ENCODE assay signal across 1 cellular context in genomic region chr12:25005376-25005775, GRCh38.
TF ChIP-seq lines count a peak whose summit lies in the region.

No MANE protein-coding gene starts in this region.

TF ChIP-seq in GM12878, 131 proteins besides CTCF, POLR2A, EP300 and RAD21 (continued from another document and continues in another):
- TF ChIP-seq ZBTB33 (IDR thresholded peaks at IDR 0.05) (no peak), GABPA (IDR thresholded peaks at IDR 0.05; ENCODE audit: low read depth) (no peak), BHLHE40 (IDR thresholded peaks at IDR 0.05; ENCODE audit: borderline replicate concordance in 1 of 2, low read depth in 2 of 2, low read length in 1 of 2) (peak; percentile 44 to 47; a peak in 3 of 4 replicates), POU2F2 (IDR thresholded peaks at IDR 0.05; ENCODE audit: borderline replicate concordance, low read depth, low read length) (peak; percentile 54; the same call in 1 of the 3 replicates), MYC (IDR thresholded peaks at IDR 0.05; ENCODE audit: insufficient read depth, insufficient read length, insufficient replicate concordance, low read length, severe bottlenecking) (no peak), ZNF622 (IDR thresholded peaks at IDR 0.05) (no peak), KDM1A (IDR thresholded peaks at IDR 0.05; ENCODE audit: borderline replicate concordance) (no peak), E2F4 (IDR thresholded peaks at IDR 0.05; ENCODE audit: low read depth, low read length) (no peak), MYB (IDR thresholded peaks at IDR 0.05; ENCODE audit: borderline replicate concordance, low read depth, low read length) (peak; percentile 54; the same call in 1 of the 2 replicates), SMAD5 (IDR thresholded peaks at IDR 0.05; ENCODE audit: low read depth) (no peak), STAT3 (IDR thresholded peaks at IDR 0.05; ENCODE audit: low read depth, low read length) (no peak), SPI1 (IDR thresholded peaks at IDR 0.05; ENCODE audit: borderline replicate concordance, insufficient read depth, low read depth, low read length) (peak; percentile 50; the same call in 1 of the 2 replicates), PAX5 (IDR thresholded peaks at IDR 0.05; ENCODE audit: borderline replicate concordance, low read depth, low read length) (no peak), NR2F1 (conservative IDR thresholded peaks at IDR 0.05) (no peak; the same call in 1 of the 2 replicates), KLF5 (IDR thresholded peaks at IDR 0.05; ENCODE audit: partially characterized antibody) (no peak), GATAD2B (conservative IDR thresholded peaks at IDR 0.05; ENCODE audit: low read depth) (no peak), BMI1 (IDR thresholded peaks at IDR 0.05; ENCODE audit: borderline replicate concordance) (0 out of 2 replicates have a peak, but pooled peaks have one; percentile 51), RCOR1 (conservative IDR thresholded peaks at IDR 0.05; ENCODE audit: low read depth, low read length) (no peak), BACH1 (IDR thresholded peaks at IDR 0.05; ENCODE audit: borderline replicate concordance) (no peak), PML (IDR thresholded peaks at IDR 0.05; ENCODE audit: low read length) (no peak), ZNF274 (IDR thresholded peaks at IDR 0.05; ENCODE audit: insufficient read depth, insufficient read length) (no peak), CBX3 (IDR thresholded peaks at IDR 0.05; ENCODE audit: borderline replicate concordance, low read depth) (no peak), SIN3A (IDR thresholded peaks at IDR 0.05; ENCODE audit: low read depth, low read length) (no peak), CREB1 (IDR thresholded peaks at IDR 0.05; ENCODE audit: low read depth) (peak; percentile 61; the same call in 1 of the 2 replicates), POLR2AphosphoS2 (IDR thresholded peaks at IDR 0.05; ENCODE audit: low read depth, low read length) (no peak), ZNF592 (IDR thresholded peaks at IDR 0.05) (no peak), PAX8 (IDR thresholded peaks at IDR 0.05) (no peak), WRNIP1 (IDR thresholded peaks at IDR 0.05; ENCODE audit: borderline replicate concordance, low read depth, low read length) (no peak), ZBTB40 (IDR thresholded peaks at IDR 0.05; ENCODE audit: borderline replicate concordance) (no peak), ZBTB11 (CRISPR knock-in tag; IDR thresholded peaks at IDR 0.05) (no peak), IRF4 (IDR thresholded peaks at IDR 0.05; ENCODE audit: low read depth, low read length) (no peak), JUNB (IDR thresholded peaks at IDR 0.05) (peak; percentile 24), NFIC (IDR thresholded peaks at IDR 0.05; ENCODE audit: low read depth, low read length) (peak; percentile 90), BCL3 (IDR thresholded peaks at IDR 0.05; ENCODE audit: borderline replicate concordance, insufficient read depth, low read depth, low read length, poor library complexity, severe bottlenecking) (peak; percentile 12), TCF7 (IDR thresholded peaks at IDR 0.05; ENCODE audit: borderline replicate concordance) (no peak), MEF2B (IDR thresholded peaks at IDR 0.05; ENCODE audit: partially characterized antibody, poor library complexity, severe bottlenecking) (peak; percentile 73), HDAC6 (IDR thresholded peaks at IDR 0.05; ENCODE audit: unreplicated experiment) (no peak), EGR1 (IDR thresholded peaks at IDR 0.05; ENCODE audit: borderline replicate concordance in 1 of 2, low read depth in 2 of 2, low read length in 2 of 2) (no peak), CEBPB (IDR thresholded peaks at IDR 0.05; ENCODE audit: borderline replicate concordance in 1 of 2, low read depth in 2 of 2, low read length in 2 of 2) (no peak), CHD1 (IDR thresholded peaks at IDR 0.05; ENCODE audit: low read depth, low read length) (no peak), ZNF217 (IDR thresholded peaks at IDR 0.05) (no peak)
- TF ChIP-seq, protein P1, sequence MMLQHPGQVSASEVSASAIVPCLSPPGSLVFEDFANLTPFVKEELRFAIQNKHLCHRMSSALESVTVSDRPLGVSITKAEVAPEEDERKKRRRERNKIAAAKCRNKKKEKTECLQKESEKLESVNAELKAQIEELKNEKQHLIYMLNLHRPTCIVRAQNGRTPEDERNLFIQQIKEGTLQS (IDR thresholded peaks at IDR 0.05; ENCODE audit: borderline replicate concordance, extremely low read depth, low read depth, low read length), result no peak
- TF ChIP-seq, protein P2, sequence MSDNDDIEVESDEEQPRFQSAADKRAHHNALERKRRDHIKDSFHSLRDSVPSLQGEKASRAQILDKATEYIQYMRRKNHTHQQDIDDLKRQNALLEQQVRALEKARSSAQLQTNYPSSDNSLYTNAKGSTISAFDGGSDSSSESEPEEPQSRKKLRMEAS (IDR thresholded peaks at IDR 0.05; ENCODE audit: low read depth, low read length), result no peak
- TF ChIP-seq, protein P3, sequence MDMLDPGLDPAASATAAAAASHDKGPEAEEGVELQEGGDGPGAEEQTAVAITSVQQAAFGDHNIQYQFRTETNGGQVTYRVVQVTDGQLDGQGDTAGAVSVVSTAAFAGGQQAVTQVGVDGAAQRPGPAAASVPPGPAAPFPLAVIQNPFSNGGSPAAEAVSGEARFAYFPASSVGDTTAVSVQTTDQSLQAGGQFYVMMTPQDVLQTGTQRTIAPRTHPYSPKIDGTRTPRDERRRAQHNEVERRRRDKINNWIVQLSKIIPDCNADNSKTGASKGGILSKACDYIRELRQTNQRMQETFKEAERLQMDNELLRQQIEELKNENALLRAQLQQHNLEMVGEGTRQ (IDR thresholded peaks at IDR 0.05; ENCODE audit: borderline replicate concordance, low read depth, low read length), result no peak
- TF ChIP-seq, protein P4, sequence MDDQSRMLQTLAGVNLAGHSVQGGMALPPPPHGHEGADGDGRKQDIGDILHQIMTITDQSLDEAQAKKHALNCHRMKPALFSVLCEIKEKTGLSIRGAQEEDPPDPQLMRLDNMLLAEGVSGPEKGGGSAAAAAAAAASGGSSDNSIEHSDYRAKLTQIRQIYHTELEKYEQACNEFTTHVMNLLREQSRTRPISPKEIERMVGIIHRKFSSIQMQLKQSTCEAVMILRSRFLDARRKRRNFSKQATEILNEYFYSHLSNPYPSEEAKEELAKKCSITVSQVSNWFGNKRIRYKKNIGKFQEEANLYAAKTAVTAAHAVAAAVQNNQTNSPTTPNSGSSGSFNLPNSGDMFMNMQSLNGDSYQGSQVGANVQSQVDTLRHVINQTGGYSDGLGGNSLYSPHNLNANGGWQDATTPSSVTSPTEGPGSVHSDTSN (IDR thresholded peaks at IDR 0.05; ENCODE audit: insufficient replicate concordance, low read depth, low read length), result no peak
